In genomic region chr15:96353931-96354730, GRCh38 we compare ENCODE assay signal across 9 cellular contexts. TPM values are rescaled to one million over a fixed set of nuclear protein-coding genes. Genes with fewer than 3 reads are reported as not detected.
A peak's percentile ranks its signal among the peaks of the same experiment; 100 is the strongest.
DNase-seq lines count a peak whose midpoint lies in the region; ATAC-seq and TF ChIP-seq lines count a peak whose summit lies in the region.
"Had no signal": no experiment of that assay in that cellular context is flagged by ENCODE, and none has a peak within 500 bp of the region (broad histone marks: within the 10 kb centered on the region; RNA-seq: fewer than 3 reads in every experiment).

No MANE protein-coding gene starts in this region.

- H3K27me3 ChIP-seq in BE2C (peaks cover 47% of the 10 kb centered on the region), RWPE2 (ENCODE audit: insufficient read depth, poor library complexity, severe bottlenecking) (no peaks in the 10 kb centered on the region), gastroesophageal sphincter (no peaks in the 10 kb centered on the region)

- TF ChIP-seq EP300 in gastroesophageal sphincter (IDR thresholded peaks at IDR 0.05), result no peak

- H3K4me3 ChIP-seq in BE2C (ENCODE audit: low read depth, low read length) (peak overlapping the region; percentile 52), RWPE2 (ENCODE audit: severe bottlenecking) (peak overlapping the region; percentile 28), gastroesophageal sphincter (peak overlapping the region; percentile 51 to 73)

- peak; percentile 5 to 6 for TF ChIP-seq POLR2A in gastroesophageal sphincter (IDR thresholded peaks at IDR 0.05)

- WGBS in gastroesophageal sphincter (ENCODE audit: low coverage in 1 of 2), 2 donors, result 0 to 5% methylated on average over 7 to 9 of the region's 67 CpGs

- DNase-seq in BE2C, result no peak
- DNase-seq in RWPE2 (ENCODE audit: low spot score), result peak; percentile 63
- no peak for DNase-seq in omental fat pad (ENCODE audit: low spot score)
- DNase-seq in cortex of kidney (lab: John Stamatoyannopoulos, UW), result no peak
- no peak for DNase-seq in GM20000 (ENCODE audit: low spot score)
- DNase-seq: stimulated activated CD4-positive, alpha-beta T cell treated with anti-CD3 and anti-CD28 coated beads, Interleukin-4, amount 100 ng/mL, for 24 hours had no signal

- H3K36me3 ChIP-seq in BE2C, result no peaks in the 10 kb centered on the region
- H3K36me3 ChIP-seq in RWPE2 (ENCODE audit: low read depth), result no peaks in the 10 kb centered on the region
- no peaks in the 10 kb centered on the region for H3K36me3 ChIP-seq in gastroesophageal sphincter

- no peaks in the 10 kb centered on the region for H3K4me1 ChIP-seq in BE2C
- peaks cover 3% of the 10 kb centered on the region for H3K4me1 ChIP-seq in RWPE2 (ENCODE audit: insufficient read depth, poor library complexity, severe bottlenecking)
- H3K4me1 ChIP-seq in gastroesophageal sphincter, result peaks cover 0 to 93% (median 16%) of the 10 kb centered on the region in 3 donors

- ATAC-seq in RWPE2 (ENCODE audit: low read depth), result peak; percentile 8; the same call in 1 of the 3 replicates
- ATAC-seq in gastroesophageal sphincter, result peak; percentile 57
- ATAC-seq in omental fat pad (ENCODE audit: low FRiP score), result peak; percentile 42
- no peak for ATAC-seq in HG02678 (IDR thresholded peaks at IDR 0.05; ENCODE audit: unreplicated experiment)
- no peak for ATAC-seq in HG03469 (IDR thresholded peaks at IDR 0.05; ENCODE audit: unreplicated experiment)

- H3K9me3 ChIP-seq in BE2C, result no peaks in the 10 kb centered on the region
- H3K9me3 ChIP-seq in RWPE2 (ENCODE audit: severe bottlenecking), result no peaks in the 10 kb centered on the region
- H3K9me3 ChIP-seq in gastroesophageal sphincter, result no peaks in the 10 kb centered on the region

- TF ChIP-seq CTCF in BE2C (IDR thresholded peaks at IDR 0.05; ENCODE audit: low read depth, low read length) (peak; percentile 43), RWPE2 (IDR thresholded peaks at IDR 0.05; ENCODE audit: poor library complexity, severe bottlenecking) (no peak), gastroesophageal sphincter (IDR thresholded peaks at IDR 0.05) (peak; percentile 20 to 78 (median 76)), omental fat pad (IDR thresholded peaks at IDR 0.05) (peak in 1 of 3 donors; percentile 45), GM20000 (IDR thresholded peaks at IDR 0.05; ENCODE audit: extremely low read depth, missing control alignments) (no peak)

- H3K27ac ChIP-seq in RWPE2 (ENCODE audit: poor library complexity, severe bottlenecking) (no peak overlapping the region), gastroesophageal sphincter (peak overlapping the region; percentile 75 to 98 (median 94))

RNA-seq across cellular contexts. Expression of gene NR2F2, which starts 23.6 kb away (rescaled TPM):
- polyA plus RNA-seq in BE2C (2012; ENCODE audit: insufficient read depth, insufficient read length, low read depth), result 82.4 TPM
- total RNA-seq in gastroesophageal sphincter (100 to 1,000 TPM in 1 of 4 donors, 10 to 100 TPM in 3; 82.7 to 126 (median 91.8) TPM), omental fat pad (10 to 100 TPM in 3 of 4 donors, 1 to 10 TPM in 1; 8.9 to 41.8 (median 20.1) TPM)

Comparison
In these comparisons a context has a peak if more than half of its experiments do, and no peak if none do; other contexts are left out.
1. CTCF ChIP-seq: peak in BE2C (single experiment) and gastroesophageal sphincter (4 of 4); none in RWPE2 (single experiment) and GM20000 (single experiment).
2. ATAC-seq: peak in RWPE2 (single experiment), gastroesophageal sphincter (single experiment) and omental fat pad (single experiment); none in HG02678 (single experiment) and HG03469 (single experiment).
3. Peak in every context shown above with its lines, with median percentiles within 50 percentile points of each other: H3K4me3 ChIP-seq.